ENCODE assay signal across 10 cellular contexts in genomic region chr19:7004313-7004931, GRCh38. TPM values are rescaled to one million over a fixed set of nuclear protein-coding genes. Genes with fewer than 3 reads are reported as not detected.
DNase-seq lines count a peak whose midpoint lies in the region; ATAC-seq and TF ChIP-seq lines count a peak whose summit lies in the region.
"Had no signal": no experiment of that assay in that cellular context is flagged by ENCODE, and none has a peak within 500 bp of the region (broad histone marks: within the 10 kb centered on the region; RNA-seq: fewer than 3 reads in every experiment).

No MANE protein-coding gene starts in this region.

- H3K4me1 ChIP-seq in NT2/D1 (ENCODE audit: insufficient read depth, insufficient read length) = no peaks in the 10 kb centered on the region
- H3K4me1 ChIP-seq in foreskin keratinocyte = no peaks in the 10 kb centered on the region

- no peaks in the 10 kb centered on the region for H3K27me3 ChIP-seq in NT2/D1 (ENCODE audit: insufficient read depth, insufficient read length)
- H3K27me3 ChIP-seq in foreskin keratinocyte = no peaks in the 10 kb centered on the region

- H3K9ac ChIP-seq in NT2/D1 (ENCODE audit: insufficient read length, low read depth) = no peak overlapping the region

- DNase-seq in stimulated activated CD4-positive, alpha-beta T cell treated with anti-CD3 and anti-CD28 coated beads, Interleukin-4, amount 100 ng/mL, for 24 hours = peak; percentile 19
- DNase-seq in stimulated activated CD4-positive, alpha-beta T cell treated with anti-CD3 and anti-CD28 coated beads, Interleukin-12 subunit alpha, Interleukin-12 subunit beta, amount 100 ng/mL, for 4 hours = no peak
- DNase-seq in NT2/D1 (ENCODE audit: low read depth, low spot score) (peak; percentile 8), foreskin keratinocyte (peak; percentile 8 to 28), HEK293T (ENCODE audit: extremely low spot score) (no peak), substantia nigra (lab: John Stamatoyannopoulos, UW) (no peak)
- DNase-seq: activated naive CD4-positive, alpha-beta T cell; MV-4-11 had no signal

- no peak for TF ChIP-seq CTCF in foreskin keratinocyte (conservative IDR thresholded peaks at IDR 0.05)

- H3K4me3 ChIP-seq in NT2/D1 (ENCODE audit: insufficient read length, low read depth) = no peak overlapping the region

- CTCF ChIA-PET in HEK293T (lab: Yijun Ruan, JAX) = no interaction called here

- H3K36me3 ChIP-seq in NT2/D1 (ENCODE audit: insufficient read depth, insufficient read length, low read length) = no peaks in the 10 kb centered on the region

- ATAC-seq in foreskin keratinocyte (no peak), GM21423 (IDR thresholded peaks at IDR 0.05; ENCODE audit: unreplicated experiment) (no peak), GM21526 (IDR thresholded peaks at IDR 0.05; ENCODE audit: low FRiP score, unreplicated experiment) (no peak)

- H3K9me3 ChIP-seq in NT2/D1 (ENCODE audit: insufficient read depth, low read length) = no peaks in the 10 kb centered on the region

- POLR2A ChIA-PET in HEK293T (lab: Yijun Ruan, JAX) = no interaction called here

- H3K27ac ChIP-seq in foreskin keratinocyte (no peak overlapping the region), substantia nigra (ENCODE audit: low read depth, low read length, poor library complexity, severe bottlenecking) (no peak overlapping the region)

TF ChIP-seq in HEK293T, 16 proteins besides CTCF, POLR2A, EP300 and RAD21:
- TF ChIP-seq FOXM1 (IDR thresholded peaks at IDR 0.05; ENCODE audit: borderline replicate concordance) (no peak), HDGF (IDR thresholded peaks at IDR 0.05; ENCODE audit: borderline replicate concordance) (no peak), LEF1 (IDR thresholded peaks at IDR 0.05; ENCODE audit: borderline replicate concordance) (no peak), FOXA1 (IDR thresholded peaks at IDR 0.05) (no peak), L3MBTL2 (conservative IDR thresholded peaks at IDR 0.05) (no peak), CTBP1 (IDR thresholded peaks at IDR 0.05; ENCODE audit: borderline replicate concordance) (no peak), ARNT (IDR thresholded peaks at IDR 0.05) (no peak), BHLHE40 (IDR thresholded peaks at IDR 0.05; ENCODE audit: borderline replicate concordance) (no peak), PKNOX1 (IDR thresholded peaks at IDR 0.05) (no peak), FOXK2 (IDR thresholded peaks at IDR 0.05) (no peak), TARDBP (IDR thresholded peaks at IDR 0.05) (no peak), ZNF384 (IDR thresholded peaks at IDR 0.05) (no peak), NFRKB (IDR thresholded peaks at IDR 0.05) (no peak)

RNA-seq across cellular contexts. Expression of gene MBD3L2B, which starts 16.8 kb away (rescaled TPM):
- not detected in 2 replicates for total RNA-seq in foreskin keratinocyte
- polyA plus RNA-seq in foreskin keratinocyte = not detected in 2 replicates

RNA-seq across cellular contexts. Expression of gene MBD3L5, which starts 26.0 kb away (rescaled TPM):
- total RNA-seq in foreskin keratinocyte = not detected in 2 replicates
- polyA plus RNA-seq in foreskin keratinocyte = not detected in 2 replicates

RNA-seq across cellular contexts. Expression of gene MBD3L4, which starts 35.6 kb away (rescaled TPM):
- not detected in 2 replicates for total RNA-seq in foreskin keratinocyte
- polyA plus RNA-seq in foreskin keratinocyte = not detected in 2 replicates

RNA-seq across cellular contexts. Expression of gene MBD3L2, which starts 44.7 kb away (rescaled TPM):
- total RNA-seq in foreskin keratinocyte = not detected in 2 replicates
- polyA plus RNA-seq in foreskin keratinocyte = not detected in 2 replicates

RNA-seq across cellular contexts. Expression of gene MBD3L3, which starts 54.1 kb away (rescaled TPM):
- not detected in 2 replicates for total RNA-seq in foreskin keratinocyte
- not detected in 2 replicates for polyA plus RNA-seq in foreskin keratinocyte

Comparison
In these comparisons a context has a peak if more than half of its experiments do, and no peak if none do; other contexts are left out.
1. DNase-seq: peak in stimulated activated CD4-positive, alpha-beta T cell treated with anti-CD3 and anti-CD28 coated beads, Interleukin-4, amount 100 ng/mL, for 24 hours (single experiment), NT2/D1 (single experiment) and foreskin keratinocyte (2 of 2); none in stimulated activated CD4-positive, alpha-beta T cell treated with anti-CD3 and anti-CD28 coated beads, Interleukin-12 subunit alpha, Interleukin-12 subunit beta, amount 100 ng/mL, for 4 hours (single experiment), HEK293T (single experiment) and substantia nigra (0 of 49).